1 cellular context compared by ENCODE assay signal in the genomic region with DNA sequence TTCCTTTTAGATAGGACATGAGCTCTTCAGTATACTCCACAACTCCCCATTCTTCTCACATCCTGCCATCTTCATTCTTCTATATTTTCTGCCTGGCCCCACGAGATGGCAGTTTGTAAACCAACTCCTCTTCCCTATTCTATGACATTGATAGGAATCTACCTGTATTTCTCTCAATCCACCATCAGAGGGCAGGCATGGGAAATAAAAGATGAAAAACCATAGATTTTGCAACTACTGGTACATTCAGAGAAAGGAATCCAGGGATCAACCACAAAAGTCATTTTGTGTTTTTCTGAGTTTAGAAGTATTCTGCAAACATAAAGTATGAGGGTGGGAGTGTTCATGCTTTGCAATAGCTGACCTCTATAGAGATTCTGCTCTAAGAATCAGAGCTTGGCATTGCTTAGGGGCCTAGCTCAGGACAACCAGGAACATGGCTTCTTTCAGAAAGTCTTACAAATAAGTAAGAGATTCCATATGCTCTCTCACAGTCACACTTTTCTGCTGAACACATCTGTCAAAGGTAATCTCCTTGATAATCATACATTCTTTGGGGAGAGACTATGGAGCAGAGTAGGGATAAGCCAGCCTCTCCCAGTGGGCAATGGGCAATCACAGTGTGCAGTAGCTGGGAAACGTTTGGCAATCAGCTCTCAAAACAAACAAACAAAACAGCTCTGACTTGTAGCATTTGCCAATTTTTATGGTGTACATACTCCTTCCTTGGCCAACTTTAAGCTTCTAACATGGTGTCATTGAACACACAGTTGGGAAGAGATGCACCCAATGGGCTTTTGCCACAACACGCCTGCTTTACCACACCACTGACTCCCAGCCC.
TF ChIP-seq lines count a peak whose summit lies in the region.

No MANE protein-coding gene starts in this region.

TF ChIP-seq in SK-N-SH treated with all-trans-retinoic acid at 6 μM for 48 hours, 23 proteins besides CTCF, POLR2A, EP300 and RAD21:
- TF ChIP-seq BACH2 (CRISPR knock-in tag; IDR thresholded peaks at IDR 0.05; ENCODE audit: borderline replicate concordance) (no peak), ISL1 (CRISPR knock-in tag; IDR thresholded peaks at IDR 0.05) (no peak)
- TF ChIP-seq, protein P1, sequence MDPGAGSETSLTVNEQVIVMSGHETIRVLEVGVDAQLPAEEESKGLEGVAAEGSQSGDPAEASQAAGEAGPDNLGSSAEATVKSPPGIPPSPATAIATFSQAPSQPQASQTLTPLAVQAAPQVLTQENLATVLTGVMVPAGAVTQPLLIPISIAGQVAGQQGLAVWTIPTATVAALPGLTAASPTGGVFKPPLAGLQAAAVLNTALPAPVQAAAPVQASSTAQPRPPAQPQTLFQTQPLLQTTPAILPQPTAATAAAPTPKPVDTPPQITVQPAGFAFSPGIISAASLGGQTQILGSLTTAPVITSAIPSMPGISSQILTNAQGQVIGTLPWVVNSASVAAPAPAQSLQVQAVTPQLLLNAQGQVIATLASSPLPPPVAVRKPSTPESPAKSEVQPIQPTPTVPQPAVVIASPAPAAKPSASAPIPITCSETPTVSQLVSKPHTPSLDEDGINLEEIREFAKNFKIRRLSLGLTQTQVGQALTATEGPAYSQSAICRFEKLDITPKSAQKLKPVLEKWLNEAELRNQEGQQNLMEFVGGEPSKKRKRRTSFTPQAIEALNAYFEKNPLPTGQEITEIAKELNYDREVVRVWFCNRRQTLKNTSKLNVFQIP (CRISPR knock-in tag; IDR thresholded peaks at IDR 0.05; ENCODE audit: borderline replicate concordance, low read depth), result no peak
